In the genomic region with DNA sequence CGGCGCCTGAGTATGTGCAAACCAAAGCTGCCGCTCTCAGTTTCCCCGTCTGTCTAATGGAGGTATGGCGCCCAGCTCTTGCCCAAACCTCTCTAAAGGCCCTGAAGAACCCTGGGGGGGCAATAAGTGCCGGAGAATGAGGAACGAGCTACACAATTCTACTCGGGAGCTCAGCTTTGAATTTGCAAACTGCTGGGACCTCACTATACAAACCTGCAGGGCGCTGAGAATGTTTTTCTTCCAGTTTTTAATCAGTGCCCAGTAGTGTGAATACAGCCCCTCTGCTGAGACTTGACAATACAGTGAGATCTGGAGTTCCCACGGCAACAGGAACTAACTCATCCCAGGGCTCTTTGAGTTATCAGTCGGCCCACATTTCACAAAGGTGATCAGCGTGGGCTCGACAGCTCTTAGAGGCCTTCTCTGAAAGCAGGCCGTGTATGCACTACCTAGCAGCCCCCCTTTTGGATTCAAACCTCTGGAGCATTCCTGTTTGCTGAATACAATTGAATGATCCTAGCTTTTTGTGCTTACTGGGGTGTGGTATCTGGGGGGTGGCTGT, we compare ENCODE assay signal across 8 cellular contexts. TPM values are rescaled to one million over a fixed set of nuclear protein-coding genes. Genes with fewer than 3 reads are reported as not detected.
DNase-seq lines count a peak whose midpoint lies in the region; ATAC-seq lines count a peak whose summit lies in the region.

No MANE protein-coding gene starts in this region.

- peak overlapping the region; percentile 92 to 96 (median 94) for H3K27ac Mint-ChIP-seq in CD4-positive, CD25-positive, alpha-beta regulatory T cell
- peak overlapping the region; percentile 95 for H3K27ac Mint-ChIP-seq in activated naive CD4-positive, alpha-beta T cell treated with anti-CD3 and anti-CD28 coated beads, Interleukin-2, amount 50 U/mL, for 24 hours
- H3K27ac Mint-ChIP-seq in stimulated activated effector memory CD8-positive, alpha-beta T cell treated with anti-CD3 and anti-CD28 coated beads, Interleukin-12 subunit alpha, Interleukin-12 subunit beta, amount 100 ng/mL, for 72 hours = peak overlapping the region; percentile 99

- peak overlapping the region; percentile 69 for H3K4me3 ChIP-seq in CD4-positive, CD25-positive, alpha-beta regulatory T cell (ENCODE audit: low read depth, low read length)
- peak overlapping the region; percentile 51 for H3K4me3 ChIP-seq in iPS-18c (ENCODE audit: insufficient read depth, low read depth, low read length)

- H3K36me3 ChIP-seq in CD4-positive, CD25-positive, alpha-beta regulatory T cell (ENCODE audit: control insufficient read depth, insufficient read depth, low read length) = peaks cover 48% of the 10 kb centered on the region

- H3K36me3 Mint-ChIP-seq in CD4-positive, CD25-positive, alpha-beta regulatory T cell = peaks cover 23% of the 10 kb centered on the region
- peaks cover 5% of the 10 kb centered on the region for H3K36me3 Mint-ChIP-seq in activated naive CD4-positive, alpha-beta T cell treated with anti-CD3 and anti-CD28 coated beads, Interleukin-2, amount 50 U/mL, for 24 hours
- peaks cover 64% of the 10 kb centered on the region for H3K36me3 Mint-ChIP-seq in stimulated activated effector memory CD8-positive, alpha-beta T cell treated with anti-CD3 and anti-CD28 coated beads, Interleukin-12 subunit alpha, Interleukin-12 subunit beta, amount 100 ng/mL, for 72 hours

- peaks cover 0 to 54% (median 33%) of the 10 kb centered on the region in 4 donors for H3K4me1 Mint-ChIP-seq in CD4-positive, CD25-positive, alpha-beta regulatory T cell
- H3K4me1 Mint-ChIP-seq in activated naive CD4-positive, alpha-beta T cell treated with anti-CD3 and anti-CD28 coated beads, Interleukin-2, amount 50 U/mL, for 24 hours = peaks cover 43% of the 10 kb centered on the region
- H3K4me1 Mint-ChIP-seq in stimulated activated effector memory CD8-positive, alpha-beta T cell treated with anti-CD3 and anti-CD28 coated beads, Interleukin-12 subunit alpha, Interleukin-12 subunit beta, amount 100 ng/mL, for 72 hours = peaks cover 49% of the 10 kb centered on the region

- no peak for DNase-seq in CD4-positive, CD25-positive, alpha-beta regulatory T cell
- peak in 40 of 76 experiments; percentile 4 to 59 (median 34) for DNase-seq in HUDEP-2 (lab: John Stamatoyannopoulos, UW; ENCODE audit: unreplicated experiment in 76 of 76)
- DNase-seq in stimulated activated effector memory CD8-positive, alpha-beta T cell treated with anti-CD3 and anti-CD28 coated beads, Interleukin-12 subunit alpha, Interleukin-12 subunit beta, amount 100 ng/mL, for 72 hours (ENCODE audit: low spot score in 2 of 2) = no peak
- no peak for DNase-seq in T1000 (lab: John Stamatoyannopoulos, UW)
- DNase-seq in SHP77 treated with DMSO at 0.1 percent for 48 hours (lab: John Stamatoyannopoulos, UW) = no peak

- peak overlapping the region; percentile 85 for H3K27ac ChIP-seq in CD4-positive, CD25-positive, alpha-beta regulatory T cell (ENCODE audit: insufficient read depth, low read length, poor library complexity, severe bottlenecking)

- H3K9me3 ChIP-seq in CD4-positive, CD25-positive, alpha-beta regulatory T cell (ENCODE audit: control insufficient read depth in 2 of 2, low read length in 2 of 2) = no peaks in the 10 kb centered on the region
- no peaks in the 10 kb centered on the region for H3K9me3 ChIP-seq in iPS-18c (ENCODE audit: control insufficient read depth, insufficient read depth, low read length)

- H3K4me3 Mint-ChIP-seq in CD4-positive, CD25-positive, alpha-beta regulatory T cell = peak overlapping the region; percentile 91 to 98 (median 94)
- H3K4me3 Mint-ChIP-seq in activated naive CD4-positive, alpha-beta T cell treated with anti-CD3 and anti-CD28 coated beads, Interleukin-2, amount 50 U/mL, for 24 hours = peak overlapping the region; percentile 91
- peak overlapping the region; percentile 85 for H3K4me3 Mint-ChIP-seq in stimulated activated effector memory CD8-positive, alpha-beta T cell treated with anti-CD3 and anti-CD28 coated beads, Interleukin-12 subunit alpha, Interleukin-12 subunit beta, amount 100 ng/mL, for 72 hours

- ATAC-seq in CD4-positive, CD25-positive, alpha-beta regulatory T cell (ENCODE audit: low read depth in 2 of 2) = no peak
- peak; percentile 19 for ATAC-seq in stimulated activated effector memory CD8-positive, alpha-beta T cell treated with anti-CD3 and anti-CD28 coated beads, Interleukin-12 subunit alpha, Interleukin-12 subunit beta, amount 100 ng/mL, for 72 hours
- no peak for ATAC-seq in HG03521 (IDR thresholded peaks at IDR 0.05; ENCODE audit: unreplicated experiment)

- H3K4me1 ChIP-seq in CD4-positive, CD25-positive, alpha-beta regulatory T cell (ENCODE audit: control insufficient read depth, insufficient read depth, low read length, poor library complexity, severe bottlenecking) = peaks cover 22% of the 10 kb centered on the region

- no peaks in the 10 kb centered on the region for H3K27me3 Mint-ChIP-seq in CD4-positive, CD25-positive, alpha-beta regulatory T cell
- no peaks in the 10 kb centered on the region for H3K27me3 Mint-ChIP-seq in activated naive CD4-positive, alpha-beta T cell treated with anti-CD3 and anti-CD28 coated beads, Interleukin-2, amount 50 U/mL, for 24 hours

- H3K27me3 ChIP-seq in CD4-positive, CD25-positive, alpha-beta regulatory T cell (ENCODE audit: control insufficient read depth, insufficient read depth, low read length) = no peaks in the 10 kb centered on the region

- peaks cover 0 to 1% (median 0%) of the 10 kb centered on the region in 7 donors for H3K9me3 Mint-ChIP-seq in CD4-positive, CD25-positive, alpha-beta regulatory T cell
- H3K9me3 Mint-ChIP-seq in activated naive CD4-positive, alpha-beta T cell treated with anti-CD3 and anti-CD28 coated beads, Interleukin-2, amount 50 U/mL, for 24 hours = no peaks in the 10 kb centered on the region
- peaks cover 4% of the 10 kb centered on the region for H3K9me3 Mint-ChIP-seq in stimulated activated effector memory CD8-positive, alpha-beta T cell treated with anti-CD3 and anti-CD28 coated beads, Interleukin-12 subunit alpha, Interleukin-12 subunit beta, amount 100 ng/mL, for 72 hours

RNA-seq across cellular contexts. Expression of a gene that starts 41.7 kb away (rescaled TPM):
- 2.7 TPM for total RNA-seq in CD4-positive, CD25-positive, alpha-beta regulatory T cell
- polyA plus RNA-seq in CD4-positive, CD25-positive, alpha-beta regulatory T cell = 1 to 10 TPM; 4.2 to 6.8 (median 6.2) TPM

RNA-seq across cellular contexts. Expression of a gene that starts 41.9 kb away (rescaled TPM):
- 24.8 TPM for total RNA-seq in CD4-positive, CD25-positive, alpha-beta regulatory T cell
- 1 to 10 TPM; 3.0 to 5.7 (median 4.3) TPM for polyA plus RNA-seq in CD4-positive, CD25-positive, alpha-beta regulatory T cell

Comparison
In these comparisons a context has a peak if more than half of its experiments do, and no peak if none do; other contexts are left out.
1. DNase-seq: peak in HUDEP-2 (40 of 76); none in CD4-positive, CD25-positive, alpha-beta regulatory T cell (0 of 3), stimulated activated effector memory CD8-positive, alpha-beta T cell treated with anti-CD3 and anti-CD28 coated beads, Interleukin-12 subunit alpha, Interleukin-12 subunit beta, amount 100 ng/mL, for 72 hours (0 of 2), T1000 (single experiment) and SHP77 treated with DMSO at 0.1 percent for 48 hours (single experiment).
2. Peak in every context shown above with its lines, with median percentiles within 50 percentile points of each other: H3K27ac Mint-ChIP-seq and H3K4me3 Mint-ChIP-seq.